In the genomic region with DNA sequence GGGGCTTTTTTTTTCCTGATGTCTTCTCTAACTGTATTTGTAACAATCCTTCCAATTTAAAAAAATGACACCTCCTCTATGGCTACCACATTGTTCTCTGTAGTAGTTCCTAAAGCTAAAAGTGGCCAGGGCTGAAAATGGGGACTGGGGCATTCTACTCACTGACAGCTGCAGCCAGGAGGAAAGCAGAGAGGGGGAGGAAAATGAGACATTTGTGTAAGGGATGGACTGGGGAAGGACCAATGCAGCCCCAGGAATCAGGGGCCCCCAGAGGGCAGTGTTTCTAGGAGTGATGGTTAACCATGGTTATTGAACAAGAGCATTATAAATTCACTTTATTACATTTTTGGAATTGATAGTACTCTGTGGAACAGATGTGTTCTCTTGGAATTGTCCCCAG, we compare ENCODE assay signal across 12 cellular contexts. TPM values are rescaled to one million over a fixed set of nuclear protein-coding genes. Genes with fewer than 3 reads are reported as not detected.
DNase-seq lines count a peak whose midpoint lies in the region; ATAC-seq and TF ChIP-seq lines count a peak whose summit lies in the region.
"Had no signal": no experiment of that assay in that cellular context is flagged by ENCODE, and none has a peak within 500 bp of the region (broad histone marks: within the 10 kb centered on the region; RNA-seq: fewer than 3 reads in every experiment).

No MANE protein-coding gene starts in this region.

- H3K9me3 ChIP-seq in left ventricle myocardium inferior (replicated peaks) (no peaks in the 10 kb centered on the region), vagina (no peaks in the 10 kb centered on the region), psoas muscle (no peaks in the 10 kb centered on the region)
- H3K9me3 ChIP-seq: BE2C had no signal

- TF ChIP-seq CTCF in left ventricle myocardium inferior (IDR thresholded peaks at IDR 0.05; ENCODE audit: borderline replicate concordance): no peak
- TF ChIP-seq CTCF in activated CD8-positive, alpha-beta T cell treated with anti-CD3 and anti-CD28 coated beads for 36 hours (IDR thresholded peaks at IDR 0.05): no peak
- TF ChIP-seq CTCF in vagina (IDR thresholded peaks at IDR 0.05): no peak
- TF ChIP-seq CTCF in psoas muscle (IDR thresholded peaks at IDR 0.05): no peak

- POLR2A ChIA-PET in activated CD8-positive, alpha-beta T cell treated with anti-CD3 and anti-CD28 coated beads for 36 hours (lab: Charles Lee): interaction anchor here (0.6 to 14.8 kb wide), 5 partner anchors 13 to 114 kb away, joined by 3 to 227 read pairs (median 4); a partner anchor contains a TSS

- peaks cover 82% of the 10 kb centered on the region for H3K4me1 Mint-ChIP-seq in activated CD8-positive, alpha-beta T cell treated with anti-CD3 and anti-CD28 coated beads for 36 hours (ENCODE audit: low read depth)

- H3K9me3 Mint-ChIP-seq in activated CD8-positive, alpha-beta T cell treated with anti-CD3 and anti-CD28 coated beads for 36 hours: no peaks in the 10 kb centered on the region

- peak overlapping the region; percentile 91 for H3K27ac ChIP-seq in left ventricle myocardium inferior (replicated peaks)
- peak overlapping the region; percentile 32 for H3K27ac ChIP-seq in layer of hippocampus (ENCODE audit: low read depth, low read length)
- peak overlapping the region; percentile 25 for H3K27ac ChIP-seq in vagina
- H3K27ac ChIP-seq in psoas muscle: no peak overlapping the region

- H3K4me1 ChIP-seq in left ventricle myocardium inferior (peaks cover 58% of the 10 kb centered on the region), vagina (peaks cover 28% of the 10 kb centered on the region), psoas muscle (no peaks in the 10 kb centered on the region)
- H3K4me1 ChIP-seq: BE2C had no signal

- CTCF ChIA-PET in activated CD8-positive, alpha-beta T cell treated with anti-CD3 and anti-CD28 coated beads for 36 hours (lab: Charles Lee): interaction anchor here (0.9 to 2.4 kb wide), 4 partner anchors 11 to 46 kb away, joined by 5 to 8 read pairs (median 7); no protein-coding TSS in a partner anchor

- DNase-seq in left ventricle myocardium inferior: no peak
- no peak for DNase-seq in cardiac septum (ENCODE audit: low spot score)
- DNase-seq in activated CD8-positive, alpha-beta T cell treated with anti-CD3 and anti-CD28 coated beads for 36 hours: no peak
- no peak for DNase-seq in vagina (ENCODE audit: extremely low spot score in 2 of 2)
- DNase-seq in psoas muscle: no peak
- no peak for DNase-seq in KG1 (lab: John Stamatoyannopoulos, UW)
- no peak for DNase-seq in left lobe of liver (ENCODE audit: low spot score)
- DNase-seq: BE2C, cerebellar nuclear complex, islet precursor cell, NCI-H2227 treated with DMSO at 0.1 percent for 48 hours had no signal

- H3K4me3 Mint-ChIP-seq in activated CD8-positive, alpha-beta T cell treated with anti-CD3 and anti-CD28 coated beads for 36 hours: peak overlapping the region; percentile 64

- H3K4me3 ChIP-seq in left ventricle myocardium inferior: no peak overlapping the region
- H3K4me3 ChIP-seq in vagina: no peak overlapping the region
- H3K4me3 ChIP-seq in psoas muscle: no peak overlapping the region

- H3K36me3 ChIP-seq in left ventricle myocardium inferior (no peaks in the 10 kb centered on the region), vagina (no peaks in the 10 kb centered on the region), psoas muscle (ENCODE audit: insufficient read depth in 1 of 2, low read depth in 1 of 2) (no peaks in the 10 kb centered on the region)
- H3K36me3 ChIP-seq: BE2C had no signal

- H3K27me3 ChIP-seq in left ventricle myocardium inferior (ENCODE audit: low read depth): no peaks in the 10 kb centered on the region
- no peaks in the 10 kb centered on the region for H3K27me3 ChIP-seq in layer of hippocampus (ENCODE audit: control insufficient read depth, insufficient read depth, low read length)
- H3K27me3 ChIP-seq in vagina: no peaks in the 10 kb centered on the region
- H3K27me3 ChIP-seq in psoas muscle (ENCODE audit: insufficient read depth in 3 of 3, low read length in 2 of 3): peaks cover 0 to 8% (median 4%) of the 10 kb centered on the region in 3 donors

- intact Hi-C loops in left ventricle myocardium inferior (cut with micrococcal nuclease): no loop called here
- intact Hi-C loops in cardiac septum (cut with DNase I): no loop called here
- intact Hi-C loops in activated CD8-positive, alpha-beta T cell treated with anti-CD3 and anti-CD28 coated beads for 36 hours (cut with micrococcal nuclease): no loop called here
- intact Hi-C loops in vagina (cut with DNase I): no loop called here
- intact Hi-C loops in psoas muscle (cut with DNase I): no loop called here

- no peaks in the 10 kb centered on the region for H3K27me3 Mint-ChIP-seq in activated CD8-positive, alpha-beta T cell treated with anti-CD3 and anti-CD28 coated beads for 36 hours

- H3K27ac Mint-ChIP-seq in activated CD8-positive, alpha-beta T cell treated with anti-CD3 and anti-CD28 coated beads for 36 hours: peak overlapping the region; percentile 98

- peaks cover 23% of the 10 kb centered on the region for H3K36me3 Mint-ChIP-seq in activated CD8-positive, alpha-beta T cell treated with anti-CD3 and anti-CD28 coated beads for 36 hours (ENCODE audit: low read depth)

- ATAC-seq in activated CD8-positive, alpha-beta T cell treated with anti-CD3 and anti-CD28 coated beads for 36 hours: no peak
- ATAC-seq in psoas muscle (no peak), left lobe of liver (no peak)

- TF ChIP-seq POLR2A in vagina (IDR thresholded peaks at IDR 0.05): no peak

RNA-seq across cellular contexts. Expression of a gene that starts 34.3 kb away (rescaled TPM):
- 3.0 TPM for total RNA-seq in left ventricle myocardium inferior
- total RNA-seq in cardiac septum: 0.83 TPM
- total RNA-seq in activated CD8-positive, alpha-beta T cell treated with anti-CD3 and anti-CD28 coated beads for 36 hours: not detected
- not detected for total RNA-seq in vagina
- total RNA-seq in psoas muscle: 1 to 10 TPM in 2 of 4 donors, under 1 TPM in 2; 0.25 to 3.2 (median 1.7) TPM
- 1 to 10 TPM; 1.8 to 4.6 (median 3.9) TPM for polyA plus RNA-seq in psoas muscle
- 0.18 TPM for total RNA-seq in left lobe of liver
